1 cellular context compared by ENCODE assay signal in genomic region chr4:113181289-113182007, GRCh38.
TF ChIP-seq lines count a peak whose summit lies in the region.

No MANE protein-coding gene starts in this region.

TF ChIP-seq in HepG2, 621 proteins besides CTCF, POLR2A, EP300 and RAD21 (continued from another document and continues in another):
- TF ChIP-seq AHDC1 (CRISPR knock-in tag; IDR thresholded peaks at IDR 0.05; ENCODE audit: borderline replicate concordance) (peak; percentile 78), SMARCC2 (IDR thresholded peaks at IDR 0.05) (no peak), RBM22 (optimal IDR thresholded peaks at IDR 0.05; ENCODE audit: low read length) (no peak), ZBTB33 (CRISPR knock-in tag; IDR thresholded peaks at IDR 0.05) (no peak), ZNF639 (CRISPR knock-in tag; conservative IDR thresholded peaks at IDR 0.05) (0 out of 2 replicates have a peak, but pooled peaks have one; percentile 35), ELK4 (CRISPR knock-in tag; IDR thresholded peaks at IDR 0.05; ENCODE audit: borderline replicate concordance) (no peak), TCF7 (IDR thresholded peaks at IDR 0.05; ENCODE audit: low read depth) (no peak), SMAD3 (CRISPR knock-in tag; IDR thresholded peaks at IDR 0.05) (0 out of 2 replicates have a peak, but pooled peaks have one; percentile 26), ZBTB20 (CRISPR knock-in tag; IDR thresholded peaks at IDR 0.05; ENCODE audit: borderline replicate concordance, low read depth) (peak; percentile 50; the same call in 1 of the 2 replicates), XRCC5 (optimal IDR thresholded peaks at IDR 0.05; ENCODE audit: low read length) (peak; percentile 54), IKZF4 (CRISPR knock-in tag; IDR thresholded peaks at IDR 0.05; ENCODE audit: borderline replicate concordance, low read depth, not compliant biosample characterization) (no peak), ZNF530 (CRISPR knock-in tag; IDR thresholded peaks at IDR 0.05; ENCODE audit: low read depth) (no peak), ZNF839 (CRISPR knock-in tag; IDR thresholded peaks at IDR 0.05; ENCODE audit: borderline replicate concordance) (no peak), HOXA5 (CRISPR knock-in tag; IDR thresholded peaks at IDR 0.05) (0 out of 2 replicates have a peak, but pooled peaks have one; percentile 54), HMGXB3 (CRISPR knock-in tag; IDR thresholded peaks at IDR 0.05; ENCODE audit: borderline replicate concordance) (peak; percentile 80; the same call in 1 of the 2 replicates), REPIN1 (CRISPR knock-in tag; IDR thresholded peaks at IDR 0.05; ENCODE audit: borderline replicate concordance, low read depth) (peak; percentile 64; the same call in 1 of the 2 replicates), ARNT2 (CRISPR knock-in tag; IDR thresholded peaks at IDR 0.05; ENCODE audit: low read depth) (peak; percentile 62; the same call in 1 of the 2 replicates), FOXA1 (IDR thresholded peaks at IDR 0.05) (no peak), FOXA1 (CRISPR knock-in tag; IDR thresholded peaks at IDR 0.05) (peak; percentile 96), NKX3-1 (CRISPR knock-in tag; IDR thresholded peaks at IDR 0.05) (peak; percentile 70; the same call in 1 of the 2 replicates), MIER2 (CRISPR knock-in tag; IDR thresholded peaks at IDR 0.05) (peak; percentile 99), SUZ12 (IDR thresholded peaks at IDR 0.05; ENCODE audit: low read depth, low read length) (no peak), ZBED4 (CRISPR knock-in tag; IDR thresholded peaks at IDR 0.05; ENCODE audit: borderline replicate concordance) (0 out of 2 replicates have a peak, but pooled peaks have one; percentile 28), HOXA9 (CRISPR knock-in tag; IDR thresholded peaks at IDR 0.05; ENCODE audit: borderline replicate concordance) (no peak), PCBP2 (optimal IDR thresholded peaks at IDR 0.05; ENCODE audit: low read depth, low read length, poor library complexity, severe bottlenecking) (no peak), NFKB2 (CRISPR knock-in tag; IDR thresholded peaks at IDR 0.05; ENCODE audit: borderline replicate concordance) (no peak), NR1H2 (CRISPR knock-in tag; IDR thresholded peaks at IDR 0.05; ENCODE audit: borderline replicate concordance, low read depth) (no peak), RBFOX2 (IDR thresholded peaks at IDR 0.05; ENCODE audit: low read depth, low read length) (no peak), ZNF207 (IDR thresholded peaks at IDR 0.05; ENCODE audit: borderline replicate concordance) (no peak), ZNF879 (CRISPR knock-in tag; IDR thresholded peaks at IDR 0.05) (0 out of 2 replicates have a peak, but pooled peaks have one; percentile 44)
- TF ChIP-seq, protein P1, sequence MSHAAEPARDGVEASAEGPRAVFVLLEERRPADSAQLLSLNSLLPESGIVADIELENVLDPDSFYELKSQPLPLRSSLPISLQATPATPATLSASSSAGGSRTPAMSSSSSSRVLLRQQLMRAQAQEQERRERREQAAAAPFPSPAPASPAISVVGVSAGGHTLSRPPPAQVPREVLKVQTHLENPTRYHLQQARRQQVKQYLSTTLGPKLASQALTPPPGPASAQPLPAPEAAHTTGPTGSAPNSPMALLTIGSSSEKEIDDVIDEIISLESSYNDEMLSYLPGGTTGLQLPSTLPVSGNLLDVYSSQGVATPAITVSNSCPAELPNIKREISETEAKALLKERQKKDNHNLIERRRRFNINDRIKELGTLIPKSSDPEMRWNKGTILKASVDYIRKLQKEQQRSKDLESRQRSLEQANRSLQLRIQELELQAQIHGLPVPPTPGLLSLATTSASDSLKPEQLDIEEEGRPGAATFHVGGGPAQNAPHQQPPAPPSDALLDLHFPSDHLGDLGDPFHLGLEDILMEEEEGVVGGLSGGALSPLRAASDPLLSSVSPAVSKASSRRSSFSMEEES (CRISPR knock-in tag; IDR thresholded peaks at IDR 0.05), result peak; percentile 64
- TF ChIP-seq, protein P2, sequence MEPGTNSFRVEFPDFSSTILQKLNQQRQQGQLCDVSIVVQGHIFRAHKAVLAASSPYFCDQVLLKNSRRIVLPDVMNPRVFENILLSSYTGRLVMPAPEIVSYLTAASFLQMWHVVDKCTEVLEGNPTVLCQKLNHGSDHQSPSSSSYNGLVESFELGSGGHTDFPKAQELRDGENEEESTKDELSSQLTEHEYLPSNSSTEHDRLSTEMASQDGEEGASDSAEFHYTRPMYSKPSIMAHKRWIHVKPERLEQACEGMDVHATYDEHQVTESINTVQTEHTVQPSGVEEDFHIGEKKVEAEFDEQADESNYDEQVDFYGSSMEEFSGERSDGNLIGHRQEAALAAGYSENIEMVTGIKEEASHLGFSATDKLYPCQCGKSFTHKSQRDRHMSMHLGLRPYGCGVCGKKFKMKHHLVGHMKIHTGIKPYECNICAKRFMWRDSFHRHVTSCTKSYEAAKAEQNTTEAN (CRISPR knock-in tag; conservative IDR thresholded peaks at IDR 0.05), result 0 out of 2 replicates have a peak, but pooled peaks have one; percentile 38
- TF ChIP-seq, protein P3, sequence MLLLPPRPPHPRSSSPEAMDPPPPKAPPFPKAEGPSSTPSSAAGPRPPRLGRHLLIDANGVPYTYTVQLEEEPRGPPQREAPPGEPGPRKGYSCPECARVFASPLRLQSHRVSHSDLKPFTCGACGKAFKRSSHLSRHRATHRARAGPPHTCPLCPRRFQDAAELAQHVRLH (CRISPR knock-in tag; IDR thresholded peaks at IDR 0.05; ENCODE audit: borderline replicate concordance, low read depth), result peak; percentile 76; the same call in 1 of the 2 replicates
